In genomic region chr10:86389441-86390193, GRCh38 we compare ENCODE assay signal across 8 cellular contexts. TPM values are rescaled to one million over a fixed set of nuclear protein-coding genes. Genes with fewer than 3 reads are reported as not detected.
DNase-seq lines count a peak whose midpoint lies in the region; ATAC-seq and TF ChIP-seq lines count a peak whose summit lies in the region.

No MANE protein-coding gene starts in this region.

- no peak for DNase-seq in T-helper 2 cell treated with Interferon-gamma antibody and Interleukin-4, amounts not matched to agents 5 μg/mL and 100 μg/mL, for 36 hours (ENCODE audit: low spot score)
- no peak for DNase-seq in T-helper 2 cell
- peak; percentile 39 for DNase-seq in activated CD4-positive, alpha-beta memory T cell treated with anti-CD3 and anti-CD28 coated beads for 36 hours
- DNase-seq in Right ventricle myocardium superior = peak; percentile 46
- no peak for DNase-seq in gastrocnemius medialis
- no peak for DNase-seq in SW 1271 (lab: John Stamatoyannopoulos, UW)
- no peak for DNase-seq in GDM1 (lab: John Stamatoyannopoulos, UW)

- peaks cover 24 to 30% (median 25%) of the 10 kb centered on the region in 3 donors for H3K27me3 ChIP-seq in gastrocnemius medialis

- POLR2A ChIA-PET in activated CD4-positive, alpha-beta memory T cell treated with anti-CD3 and anti-CD28 coated beads for 36 hours (lab: Charles Lee) = no interaction called here

- H3K27ac Mint-ChIP-seq in T-helper 2 cell treated with Interferon-gamma antibody and Interleukin-4, amounts not matched to agents 5 μg/mL and 100 μg/mL, for 36 hours = no peak overlapping the region
- no peak overlapping the region for H3K27ac Mint-ChIP-seq in activated CD4-positive, alpha-beta memory T cell treated with anti-CD3 and anti-CD28 coated beads for 36 hours

- peak overlapping the region in 3 of 4 donors; percentile 4 to 35 (median 25) for H3K4me3 ChIP-seq in gastrocnemius medialis

- peak overlapping the region; percentile 81 for H3K4me3 Mint-ChIP-seq in T-helper 2 cell treated with Interferon-gamma antibody and Interleukin-4, amounts not matched to agents 5 μg/mL and 100 μg/mL, for 36 hours
- H3K4me3 Mint-ChIP-seq in activated CD4-positive, alpha-beta memory T cell treated with anti-CD3 and anti-CD28 coated beads for 36 hours = peak overlapping the region; percentile 64

- no peak overlapping the region for H3K27ac ChIP-seq in gastrocnemius medialis

- H3K4me1 Mint-ChIP-seq in T-helper 2 cell treated with Interferon-gamma antibody and Interleukin-4, amounts not matched to agents 5 μg/mL and 100 μg/mL, for 36 hours (ENCODE audit: low read depth) = peaks cover 4% of the 10 kb centered on the region
- peaks cover 9% of the 10 kb centered on the region for H3K4me1 Mint-ChIP-seq in activated CD4-positive, alpha-beta memory T cell treated with anti-CD3 and anti-CD28 coated beads for 36 hours (ENCODE audit: low read depth)

- peaks cover 51% of the 10 kb centered on the region for H3K27me3 Mint-ChIP-seq in T-helper 2 cell treated with Interferon-gamma antibody and Interleukin-4, amounts not matched to agents 5 μg/mL and 100 μg/mL, for 36 hours (ENCODE audit: low read depth)
- peaks cover 27% of the 10 kb centered on the region for H3K27me3 Mint-ChIP-seq in activated CD4-positive, alpha-beta memory T cell treated with anti-CD3 and anti-CD28 coated beads for 36 hours

- H3K36me3 Mint-ChIP-seq in T-helper 2 cell treated with Interferon-gamma antibody and Interleukin-4, amounts not matched to agents 5 μg/mL and 100 μg/mL, for 36 hours (ENCODE audit: low read depth) = no peaks in the 10 kb centered on the region
- H3K36me3 Mint-ChIP-seq in activated CD4-positive, alpha-beta memory T cell treated with anti-CD3 and anti-CD28 coated beads for 36 hours = no peaks in the 10 kb centered on the region

- H3K9me3 Mint-ChIP-seq in T-helper 2 cell treated with Interferon-gamma antibody and Interleukin-4, amounts not matched to agents 5 μg/mL and 100 μg/mL, for 36 hours = no peaks in the 10 kb centered on the region
- no peaks in the 10 kb centered on the region for H3K9me3 Mint-ChIP-seq in activated CD4-positive, alpha-beta memory T cell treated with anti-CD3 and anti-CD28 coated beads for 36 hours

- CTCF ChIA-PET in activated CD4-positive, alpha-beta memory T cell treated with anti-CD3 and anti-CD28 coated beads for 36 hours (lab: Charles Lee) = interaction anchor here (1.4 to 4.6 kb wide), 4 partner anchors 8 to 196 kb away, joined by 3 to 22 read pairs (median 8); no protein-coding TSS in a partner anchor

- H3K4me1 ChIP-seq in gastrocnemius medialis = peaks cover 0 to 6% of the 10 kb centered on the region in 2 donors

- TF ChIP-seq POLR2A in gastrocnemius medialis (IDR thresholded peaks at IDR 0.05) = no peak

- H3K9me3 ChIP-seq in gastrocnemius medialis = no peaks in the 10 kb centered on the region

- ATAC-seq in HG02798 (IDR thresholded peaks at IDR 0.05; ENCODE audit: poor library complexity, unreplicated experiment) = peak; percentile 63
- ATAC-seq in Right ventricle myocardium superior (ENCODE audit: poor library complexity) = peak; percentile 79
- ATAC-seq in gastrocnemius medialis = no peak

- TF ChIP-seq CTCF in gastrocnemius medialis (IDR thresholded peaks at IDR 0.05 in 4 of 5, conservative IDR thresholded peaks at IDR 0.05 in 1 of 5) = no peak

- intact Hi-C loops in activated CD4-positive, alpha-beta memory T cell treated with anti-CD3 and anti-CD28 coated beads for 36 hours (cut with micrococcal nuclease) = no loop called here
- intact Hi-C loops in Right ventricle myocardium superior (cut with DNase I) (no loop called here), gastrocnemius medialis (cut with DNase I; ENCODE audit: low total_unique reads) (no loop called here)

- in situ Hi-C loops in gastrocnemius medialis (cut with MboI; ENCODE audit: low sequenced_read_pairs in 4 of 4) = loop anchor here in 2 of 4 donors (10.0 to 25.0 kb wide), 3 partner anchors 402 to 1852 kb away; no protein-coding TSS in a partner anchor

- H3K36me3 ChIP-seq in gastrocnemius medialis = no peaks in the 10 kb centered on the region

RNA-seq across cellular contexts. Expression of gene GRID1, which starts 23.0 kb away (rescaled TPM):
- not detected for total RNA-seq in activated CD4-positive, alpha-beta memory T cell treated with anti-CD3 and anti-CD28 coated beads for 36 hours
- total RNA-seq in Right ventricle myocardium superior = 1.1 TPM
- 1 to 10 TPM in 2 of 4 donors, under 1 TPM in 2; 0.17 to 1.4 (median 0.79) TPM for total RNA-seq in gastrocnemius medialis

Comparison
In these comparisons a context has a peak if more than half of its experiments do, and no peak if none do; other contexts are left out.
1. DNase-seq: peak in activated CD4-positive, alpha-beta memory T cell treated with anti-CD3 and anti-CD28 coated beads for 36 hours (single experiment) and Right ventricle myocardium superior (single experiment); none in T-helper 2 cell treated with Interferon-gamma antibody and Interleukin-4, amounts not matched to agents 5 μg/mL and 100 μg/mL, for 36 hours (single experiment), T-helper 2 cell (0 of 5), gastrocnemius medialis (0 of 2), SW 1271 (0 of 2) and GDM1 (single experiment).
2. ATAC-seq: peak in HG02798 (single experiment) and Right ventricle myocardium superior (single experiment); none in gastrocnemius medialis (0 of 2).